9 cellular contexts compared by ENCODE assay signal in the genomic region with DNA sequence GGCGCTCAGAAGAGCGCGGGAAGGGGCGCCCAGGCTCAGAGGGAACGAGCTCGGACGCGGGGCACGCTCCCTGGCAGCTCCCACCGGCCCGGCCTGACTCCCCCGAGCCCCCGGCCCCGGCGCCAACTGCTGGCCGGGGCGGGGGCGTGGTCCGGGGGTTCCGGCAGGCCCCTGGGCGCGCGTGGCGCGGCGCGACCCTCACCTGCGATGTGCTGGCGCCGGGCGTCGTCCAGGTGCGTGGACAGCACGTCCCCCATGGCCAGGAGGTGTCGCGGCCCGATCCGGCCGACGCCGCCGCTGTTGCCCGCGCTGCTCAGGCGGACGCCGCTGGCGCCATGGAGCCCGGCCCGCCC. TPM values are rescaled to one million over a fixed set of nuclear protein-coding genes. Genes with fewer than 3 reads are reported as not detected.
DNase-seq lines count a peak whose midpoint lies in the region; ATAC-seq, FAIRE-seq and TF ChIP-seq lines count a peak whose summit lies in the region.
"Had no signal": no experiment of that assay in that cellular context is flagged by ENCODE, and none has a peak within 500 bp of the region (broad histone marks: within the 10 kb centered on the region; RNA-seq: fewer than 3 reads in every experiment).

No MANE protein-coding gene starts in this region.

- DNase-seq in MG63 (no peak), endothelial cell (ENCODE audit: low spot score) (peak; percentile 31), osteocyte (ENCODE audit: extremely low spot score, unreplicated experiment) (no peak), HTR-8/SVneo (ENCODE audit: insufficient read length, low spot score) (no peak)

- H3K27me3 Mint-ChIP-seq in endothelial cell (ENCODE audit: unreplicated experiment) (peaks cover 4% of the 10 kb centered on the region), osteocyte (ENCODE audit: unreplicated experiment) (no peaks in the 10 kb centered on the region)

- no peak overlapping the region for H3K27ac Mint-ChIP-seq in endothelial cell (ENCODE audit: unreplicated experiment)
- H3K27ac Mint-ChIP-seq in osteocyte (ENCODE audit: unreplicated experiment): no peak overlapping the region

- H3K4me1 Mint-ChIP-seq in endothelial cell (ENCODE audit: unreplicated experiment) (peaks cover 24% of the 10 kb centered on the region), osteocyte (ENCODE audit: unreplicated experiment) (peaks cover 62% of the 10 kb centered on the region)

- peak overlapping the region; percentile 57; the same call in 1 of the 2 replicates for H3K4me3 ChIP-seq in GM08714 (ENCODE audit: low read length)
- peak overlapping the region; percentile 72 for H3K4me3 ChIP-seq in MG63

- peaks cover 14% of the 10 kb centered on the region for H3K36me3 Mint-ChIP-seq in endothelial cell (ENCODE audit: low read depth, unreplicated experiment)
- H3K36me3 Mint-ChIP-seq in osteocyte (ENCODE audit: unreplicated experiment): peaks cover 2% of the 10 kb centered on the region

- H3K9me3 Mint-ChIP-seq in endothelial cell (ENCODE audit: unreplicated experiment) (no peaks in the 10 kb centered on the region), osteocyte (ENCODE audit: unreplicated experiment) (no peaks in the 10 kb centered on the region)

- H3K9me3 ChIP-seq in MG63: no peaks in the 10 kb centered on the region

- ATAC-seq in GM21576 (IDR thresholded peaks at IDR 0.05; ENCODE audit: unreplicated experiment) (no peak), GM19467 (IDR thresholded peaks at IDR 0.05; ENCODE audit: unreplicated experiment) (no peak), GM21737 (IDR thresholded peaks at IDR 0.05; ENCODE audit: unreplicated experiment) (no peak)

- H3K4me3 Mint-ChIP-seq in endothelial cell (ENCODE audit: unreplicated experiment) (peak overlapping the region; percentile 95), osteocyte (ENCODE audit: unreplicated experiment) (peak overlapping the region; percentile 88)

- TF ChIP-seq CTCF in endothelial cell (IDR thresholded peaks at IDR 0.05; ENCODE audit: unreplicated experiment) (no peak), osteocyte (IDR thresholded peaks at IDR 0.05) (no peak)

- H3K36me3 ChIP-seq in MG63: peaks cover 30% of the 10 kb centered on the region

- no peak for FAIRE-seq in HTR-8/SVneo (lab: Jason Lieb, UNC)
- FAIRE-seq: islet of Langerhans had no signal

- no peaks in the 10 kb centered on the region for H3K27me3 ChIP-seq in MG63

RNA-seq across cellular contexts. Expression of a gene that starts 43.5 kb away (rescaled TPM):
- 0.36 and 87.7 TPM in 2 replicates for total RNA-seq in MG63 (2014; rRNA removed; shearing (Covaris generic); ENCODE audit: low replicate concordance)
- 113 TPM for total RNA-seq in endothelial cell (ENCODE audit: unreplicated experiment)
- total RNA-seq in osteocyte: 44.9 and 46.5 TPM in 2 replicates
